Comparison of ENCODE assay signal across 1 cellular context in genomic region chr10:36612436-36612835, GRCh38.
TF ChIP-seq lines count a peak whose summit lies in the region.

No MANE protein-coding gene starts in this region.

TF ChIP-seq in GM23338, 12 proteins besides CTCF, POLR2A, EP300 and RAD21 (continued from another document):
- TF ChIP-seq, protein P1, sequence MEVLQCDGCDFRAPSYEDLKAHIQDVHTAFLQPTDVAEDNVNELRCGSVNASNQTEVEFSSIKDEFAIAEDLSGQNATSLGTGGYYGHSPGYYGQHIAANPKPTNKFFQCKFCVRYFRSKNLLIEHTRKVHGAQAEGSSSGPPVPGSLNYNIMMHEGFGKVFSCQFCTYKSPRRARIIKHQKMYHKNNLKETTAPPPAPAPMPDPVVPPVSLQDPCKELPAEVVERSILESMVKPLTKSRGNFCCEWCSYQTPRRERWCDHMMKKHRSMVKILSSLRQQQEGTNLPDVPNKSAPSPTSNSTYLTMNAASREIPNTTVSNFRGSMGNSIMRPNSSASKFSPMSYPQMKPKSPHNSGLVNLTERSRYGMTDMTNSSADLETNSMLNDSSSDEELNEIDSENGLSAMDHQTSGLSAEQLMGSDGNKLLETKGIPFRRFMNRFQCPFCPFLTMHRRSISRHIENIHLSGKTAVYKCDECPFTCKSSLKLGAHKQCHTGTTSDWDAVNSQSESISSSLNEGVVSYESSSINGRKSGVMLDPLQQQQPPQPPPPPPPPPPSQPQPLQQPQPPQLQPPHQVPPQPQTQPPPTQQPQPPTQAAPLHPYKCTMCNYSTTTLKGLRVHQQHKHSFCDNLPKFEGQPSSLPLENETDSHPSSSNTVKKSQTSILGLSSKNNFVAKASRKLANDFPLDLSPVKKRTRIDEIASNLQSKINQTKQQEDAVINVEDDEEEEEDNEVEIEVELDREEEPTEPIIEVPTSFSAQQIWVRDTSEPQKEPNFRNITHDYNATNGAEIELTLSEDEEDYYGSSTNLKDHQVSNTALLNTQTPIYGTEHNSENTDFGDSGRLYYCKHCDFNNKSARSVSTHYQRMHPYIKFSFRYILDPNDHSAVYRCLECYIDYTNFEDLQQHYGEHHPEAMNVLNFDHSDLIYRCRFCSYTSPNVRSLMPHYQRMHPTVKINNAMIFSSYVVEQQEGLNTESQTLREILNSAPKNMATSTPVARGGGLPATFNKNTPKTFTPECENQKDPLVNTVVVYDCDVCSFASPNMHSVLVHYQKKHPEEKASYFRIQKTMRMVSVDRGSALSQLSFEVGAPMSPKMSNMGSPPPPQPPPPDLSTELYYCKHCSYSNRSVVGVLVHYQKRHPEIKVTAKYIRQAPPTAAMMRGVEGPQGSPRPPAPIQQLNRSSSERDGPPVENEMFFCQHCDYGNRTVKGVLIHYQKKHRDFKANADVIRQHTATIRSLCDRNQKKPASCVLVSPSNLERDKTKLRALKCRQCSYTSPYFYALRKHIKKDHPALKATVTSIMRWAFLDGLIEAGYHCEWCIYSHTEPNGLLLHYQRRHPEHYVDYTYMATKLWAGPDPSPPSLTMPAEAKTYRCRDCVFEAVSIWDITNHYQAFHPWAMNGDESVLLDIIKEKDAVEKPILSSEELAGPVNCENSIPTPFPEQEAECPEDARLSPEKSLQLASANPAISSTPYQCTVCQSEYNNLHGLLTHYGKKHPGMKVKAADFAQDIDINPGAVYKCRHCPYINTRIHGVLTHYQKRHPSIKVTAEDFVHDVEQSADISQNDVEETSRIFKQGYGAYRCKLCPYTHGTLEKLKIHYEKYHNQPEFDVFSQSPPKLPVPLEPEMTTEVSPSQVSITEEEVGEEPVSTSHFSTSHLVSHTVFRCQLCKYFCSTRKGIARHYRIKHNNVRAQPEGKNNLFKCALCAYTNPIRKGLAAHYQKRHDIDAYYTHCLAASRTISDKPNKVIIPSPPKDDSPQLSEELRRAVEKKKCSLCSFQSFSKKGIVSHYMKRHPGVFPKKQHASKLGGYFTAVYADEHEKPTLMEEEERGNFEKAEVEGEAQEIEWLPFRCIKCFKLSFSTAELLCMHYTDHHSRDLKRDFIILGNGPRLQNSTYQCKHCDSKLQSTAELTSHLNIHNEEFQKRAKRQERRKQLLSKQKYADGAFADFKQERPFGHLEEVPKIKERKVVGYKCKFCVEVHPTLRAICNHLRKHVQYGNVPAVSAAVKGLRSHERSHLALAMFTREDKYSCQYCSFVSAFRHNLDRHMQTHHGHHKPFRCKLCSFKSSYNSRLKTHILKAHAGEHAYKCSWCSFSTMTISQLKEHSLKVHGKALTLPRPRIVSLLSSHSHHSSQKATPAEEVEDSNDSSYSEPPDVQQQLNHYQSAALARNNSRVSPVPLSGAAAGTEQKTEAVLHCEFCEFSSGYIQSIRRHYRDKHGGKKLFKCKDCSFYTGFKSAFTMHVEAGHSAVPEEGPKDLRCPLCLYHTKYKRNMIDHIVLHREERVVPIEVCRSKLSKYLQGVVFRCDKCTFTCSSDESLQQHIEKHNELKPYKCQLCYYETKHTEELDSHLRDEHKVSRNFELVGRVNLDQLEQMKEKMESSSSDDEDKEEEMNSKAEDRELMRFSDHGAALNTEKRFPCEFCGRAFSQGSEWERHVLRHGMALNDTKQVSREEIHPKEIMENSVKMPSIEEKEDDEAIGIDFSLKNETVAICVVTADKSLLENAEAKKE (CRISPR knock-in tag; IDR thresholded peaks at IDR 0.05): no peak
- TF ChIP-seq ETS1 (IDR thresholded peaks at IDR 0.05) (no peak), EZH2 (IDR thresholded peaks at IDR 0.05; ENCODE audit: low read depth, unreplicated experiment) (no peak)
TF ChIP-seq in GM23338: peak in this region for 0.
